Comparison of ENCODE assay signal across 24 cellular contexts in the genomic region with DNA sequence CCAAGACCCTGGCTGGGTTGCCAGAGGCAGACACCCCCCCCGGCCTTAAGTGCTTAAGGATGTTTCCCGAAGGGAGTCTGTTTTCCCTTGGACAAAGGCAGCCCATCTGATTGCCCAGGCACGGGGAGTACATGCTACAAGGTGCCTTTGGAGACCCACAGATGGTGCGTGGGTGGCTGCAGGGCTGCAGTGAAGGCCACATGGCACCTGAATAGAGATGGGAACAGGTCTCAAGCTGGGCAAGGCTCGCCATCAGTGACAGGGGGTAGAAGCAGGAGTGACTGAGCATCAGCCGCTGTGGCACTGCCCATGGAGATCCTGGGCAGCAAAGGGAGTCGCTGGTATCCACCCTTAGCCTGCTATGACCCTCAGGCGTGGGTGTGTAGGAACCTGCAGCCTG. TPM values are rescaled to one million over a fixed set of nuclear protein-coding genes. Genes with fewer than 3 reads are reported as not detected.
DNase-seq lines count a peak whose midpoint lies in the region; ATAC-seq and TF ChIP-seq lines count a peak whose summit lies in the region.
"Had no signal": no experiment of that assay in that cellular context is flagged by ENCODE, and none has a peak within 500 bp of the region (broad histone marks: within the 10 kb centered on the region; RNA-seq: fewer than 3 reads in every experiment).

No MANE protein-coding gene starts in this region.

- peaks cover 9% of the 10 kb centered on the region for H3K36me3 Mint-ChIP-seq in activated CD8-positive, alpha-beta memory T cell treated with anti-CD3 and anti-CD28 coated beads, Interleukin-2, amount 10 ng/mL, durations not matched to agents 7 days and 5 days
- H3K36me3 Mint-ChIP-seq in HFFc6 (ENCODE audit: low read depth) (peaks cover 31% of the 10 kb centered on the region), brain (peaks cover 62% of the 10 kb centered on the region), nephron progenitor cell (ENCODE audit: low read depth) (peaks cover 57% of the 10 kb centered on the region)

- ATAC-seq in activated CD8-positive, alpha-beta memory T cell treated with anti-CD3 and anti-CD28 coated beads, Interleukin-2, amount 10 ng/mL, durations not matched to agents 7 days and 5 days, result no peak
- ATAC-seq: A549, HepG2, right lobe of liver had no signal

- no peak overlapping the region for H3K4me3 Mint-ChIP-seq in activated CD8-positive, alpha-beta memory T cell treated with anti-CD3 and anti-CD28 coated beads, Interleukin-2, amount 10 ng/mL, durations not matched to agents 7 days and 5 days
- H3K4me3 Mint-ChIP-seq in HFFc6, result no peak overlapping the region; the same call in 1 of the 2 replicates
- peak overlapping the region; percentile 24 to 87 (median 85) for H3K4me3 Mint-ChIP-seq in brain
- H3K4me3 Mint-ChIP-seq in nephron progenitor cell, result peak overlapping the region; percentile 81

- H3K27me3 Mint-ChIP-seq in activated CD8-positive, alpha-beta memory T cell treated with anti-CD3 and anti-CD28 coated beads, Interleukin-2, amount 10 ng/mL, durations not matched to agents 7 days and 5 days, result no peaks in the 10 kb centered on the region
- H3K27me3 Mint-ChIP-seq in HFFc6 (ENCODE audit: insufficient read depth) (no peaks in the 10 kb centered on the region), brain (peaks cover 4% of the 10 kb centered on the region), nephron progenitor cell (ENCODE audit: low read depth, poor library complexity) (peaks cover 4% of the 10 kb centered on the region)

- CTCF ChIA-PET in activated CD8-positive, alpha-beta memory T cell treated with anti-CD3 and anti-CD28 coated beads, Interleukin-2, amount 10 ng/mL, durations not matched to agents 7 days and 5 days (lab: Charles Lee), result no interaction called here

- TF ChIP-seq CTCF in HFFc6 (IDR thresholded peaks at IDR 0.05), result no peak
- TF ChIP-seq CTCF in brain (conservative IDR thresholded peaks at IDR 0.05), result no peak
- no peak for TF ChIP-seq CTCF in nephron progenitor cell (IDR thresholded peaks at IDR 0.05)

- peaks cover 5% of the 10 kb centered on the region for H3K9me3 Mint-ChIP-seq in activated CD8-positive, alpha-beta memory T cell treated with anti-CD3 and anti-CD28 coated beads, Interleukin-2, amount 10 ng/mL, durations not matched to agents 7 days and 5 days (ENCODE audit: low read depth)
- H3K9me3 Mint-ChIP-seq in HFFc6 (peaks cover 5% of the 10 kb centered on the region), brain (peaks cover 12 to 26% (median 15%) of the 10 kb centered on the region in 5 experiments), nephron progenitor cell (peaks cover 27% of the 10 kb centered on the region)

- H3K4me1 Mint-ChIP-seq in activated CD8-positive, alpha-beta memory T cell treated with anti-CD3 and anti-CD28 coated beads, Interleukin-2, amount 10 ng/mL, durations not matched to agents 7 days and 5 days, result peaks cover 35% of the 10 kb centered on the region
- H3K4me1 Mint-ChIP-seq in HFFc6 (ENCODE audit: low read depth) (peaks cover 11% of the 10 kb centered on the region; the same call in 1 of the 2 replicates), brain (peaks cover 63% of the 10 kb centered on the region), nephron progenitor cell (peaks cover 32% of the 10 kb centered on the region)

- peak overlapping the region; percentile 11 for H3K27ac Mint-ChIP-seq in activated CD8-positive, alpha-beta memory T cell treated with anti-CD3 and anti-CD28 coated beads, Interleukin-2, amount 10 ng/mL, durations not matched to agents 7 days and 5 days
- H3K27ac Mint-ChIP-seq in HFFc6 (peak overlapping the region; percentile 38; the same call in 1 of the 2 replicates), brain (peak overlapping the region in 2 of 5 experiments; percentile 72 to 95), nephron progenitor cell (no peak overlapping the region)

- DNase-seq in activated CD8-positive, alpha-beta memory T cell treated with anti-CD3 and anti-CD28 coated beads, Interleukin-2, amount 10 ng/mL, durations not matched to agents 7 days and 5 days, result no peak
- no peak for DNase-seq in activated CD8-positive, alpha-beta memory T cell treated with anti-CD3 and anti-CD28 coated beads for 24 hours
- DNase-seq in HFFc6 (no peak), nephron progenitor cell (no peak), NCI-H446 treated with DMSO at 0.1 percent for 48 hours (lab: John Stamatoyannopoulos, UW) (no peak), inferior parietal cortex (ENCODE audit: extremely low spot score) (no peak), HuH-7 (ENCODE audit: low spot score) (no peak)
- DNase-seq: activated gamma-delta T cell; DND-41; foreskin fibroblast; hippocampal formation; NCI-H1048; NCI-H2081; NCI-H524; occipital lobe; right lobe of liver; SHP77; stimulated activated naive CD4-positive, alpha-beta T cell; T-helper 1 cell; transverse colon; WERI-Rb-1 had no signal

RNA-seq across cellular contexts. Expression of a gene that starts 2.4 kb away (rescaled TPM):
- 1 to 10 TPM; 7.1 to 7.5 TPM for total RNA-seq in activated CD8-positive, alpha-beta memory T cell treated with anti-CD3 and anti-CD28 coated beads, Interleukin-2, amount 10 ng/mL, durations not matched to agents 7 days and 5 days
- 10 to 100 TPM; 15.3 to 22.3 (median 16.9) TPM for total RNA-seq in HFFc6 (2021; fragmentation: NEBNext Ultra II Directional; extraction: Animal tissue kit (Norgen Biotek cat#: 25700))
- polyA plus RNA-seq in brain (ENCODE audit: insufficient read depth, low read depth, low replicate concordance), result 93.7 TPM
- total RNA-seq: HepG2 had no signal
- polyA plus RNA-seq: HepG2 had no signal

Comparison
In these comparisons a context has a peak if more than half of its experiments do, and no peak if none do; other contexts are left out.
1. H3K4me3 Mint-ChIP-seq: peak in brain (5 of 5) and nephron progenitor cell (single experiment); none in activated CD8-positive, alpha-beta memory T cell treated with anti-CD3 and anti-CD28 coated beads, Interleukin-2, amount 10 ng/mL, durations not matched to agents 7 days and 5 days (single experiment) and HFFc6 (single experiment).